1 cellular context compared by ENCODE assay signal in the genomic region with DNA sequence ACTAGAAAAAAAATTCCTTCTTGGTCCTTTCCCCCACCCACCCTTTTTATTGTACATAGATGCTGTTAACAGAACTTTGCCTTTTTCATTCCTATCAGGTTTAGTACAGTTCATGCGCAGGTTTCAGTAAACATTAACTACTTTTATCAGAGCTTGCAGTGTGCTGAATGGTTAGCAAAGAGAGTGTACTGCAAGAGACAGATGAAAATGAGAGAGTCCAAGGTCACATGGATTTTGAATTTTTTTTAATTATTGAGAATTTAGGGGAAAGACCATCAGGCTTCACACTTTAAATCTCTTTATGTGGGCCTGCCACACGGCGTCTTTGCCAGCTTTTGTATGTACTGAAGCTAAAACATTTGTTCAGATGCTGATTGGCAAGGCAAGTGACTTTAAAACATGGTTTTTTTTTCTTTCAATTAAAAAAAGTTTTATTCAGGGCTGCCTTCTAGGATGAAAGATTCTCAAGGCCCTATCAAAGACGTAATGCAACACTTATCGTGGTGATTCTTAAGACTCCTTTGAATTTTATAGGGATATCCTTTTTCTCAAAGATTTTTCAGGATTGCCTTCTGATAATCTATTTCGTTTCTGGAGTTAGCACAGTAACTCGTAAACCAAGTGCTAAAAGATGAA.
TF ChIP-seq lines count a peak whose summit lies in the region.

No MANE protein-coding gene starts in this region.

TF ChIP-seq in H1, 55 proteins besides CTCF, POLR2A, EP300 and RAD21 (continued from another document):
- TF ChIP-seq RNF2 (IDR thresholded peaks at IDR 0.05; ENCODE audit: borderline replicate concordance, low read depth, low read length, missing control alignments, poor library complexity, severe bottlenecking): no peak
